ENCODE assay signal across 17 cellular contexts in genomic region chr4:136946307-136946907, GRCh38.
DNase-seq lines count a peak whose midpoint lies in the region; ATAC-seq and TF ChIP-seq lines count a peak whose summit lies in the region.
"Had no signal": no experiment of that assay in that cellular context is flagged by ENCODE, and none has a peak within 500 bp of the region (broad histone marks: within the 10 kb centered on the region; RNA-seq: fewer than 3 reads in every experiment).

No MANE protein-coding gene starts in this region.

- H3K4me1 ChIP-seq in endodermal cell (ENCODE audit: control insufficient read depth, insufficient read depth, low read length) (no peaks in the 10 kb centered on the region), spleen (no peaks in the 10 kb centered on the region)

- no peaks in the 10 kb centered on the region for H3K4me1 Mint-ChIP-seq in stimulated activated naive CD8-positive, alpha-beta T cell treated with anti-CD3 and anti-CD28 coated beads, Interleukin-15, amount 100 ng/mL, for 72 hours
- no peaks in the 10 kb centered on the region for H3K4me1 Mint-ChIP-seq in endodermal cell
- H3K4me1 Mint-ChIP-seq: B cell had no signal

- DNase-seq in stimulated activated naive CD8-positive, alpha-beta T cell treated with anti-CD3 and anti-CD28 coated beads, Interleukin-15, Interleukin-2, amounts not matched to agents 100 U/mL and 50 U/mL, for 24 hours: no peak
- DNase-seq in stimulated activated naive CD8-positive, alpha-beta T cell treated with anti-CD3 and anti-CD28 coated beads, Interleukin-15, amount 100 ng/mL, for 72 hours: no peak
- DNase-seq in endodermal cell (peak; percentile 54), spleen (peak; percentile 65), COR-L47 (lab: John Stamatoyannopoulos, UW) (no peak), NCI-H1436 (lab: John Stamatoyannopoulos, UW) (no peak)
- DNase-seq in stimulated activated CD4-positive, alpha-beta T cell treated with anti-CD3 and anti-CD28 coated beads, Interleukin-4, amount 100 ng/mL, for 24 hours: no peak
- DNase-seq: CD8-positive, alpha-beta T cell; DMS 273 treated with DMSO at 0.1 percent for 48 hours; DND-41; EL; HCEC 1CT; HFFc6; IMR-90 had no signal

- intact Hi-C loops in spleen (cut with DNase I; ENCODE audit: low total_unique reads): no loop called here

- no peak overlapping the region for H3K27ac ChIP-seq in endodermal cell (ENCODE audit: low read depth, low read length)
- H3K27ac ChIP-seq in spleen: no peak overlapping the region
- H3K27ac ChIP-seq: BLaER1 treated with 17β-estradiol and CSF1 and Interleukin-3, amounts not matched to agents 10 nM and 100 nM had no signal

- TF ChIP-seq CTCF in endodermal cell (conservative IDR thresholded peaks at IDR 0.05) (no peak), spleen (IDR thresholded peaks at IDR 0.05 in 8 of 11, conservative IDR thresholded peaks at IDR 0.05 in 3 of 11) (no peak)

- peaks cover 4 to 21% of the 10 kb centered on the region in 2 donors for H3K9me3 Mint-ChIP-seq in stimulated activated naive CD8-positive, alpha-beta T cell treated with anti-CD3 and anti-CD28 coated beads, Interleukin-15, amount 100 ng/mL, for 72 hours
- peaks cover 10% of the 10 kb centered on the region for H3K9me3 Mint-ChIP-seq in endodermal cell

- no peaks in the 10 kb centered on the region for H3K36me3 Mint-ChIP-seq in endodermal cell (ENCODE audit: low read depth)
- H3K36me3 Mint-ChIP-seq: CD8-positive, alpha-beta T cell had no signal

- H3K9ac ChIP-seq in endodermal cell (ENCODE audit: extremely low read depth, low read length, poor library complexity, severe bottlenecking): no peak overlapping the region
- H3K9ac ChIP-seq: BLaER1 treated with 17β-estradiol and CSF1 and Interleukin-3, amounts not matched to agents 10 nM and 100 nM had no signal

- no peak overlapping the region for H3K4me3 Mint-ChIP-seq in stimulated activated naive CD8-positive, alpha-beta T cell treated with anti-CD3 and anti-CD28 coated beads, Interleukin-15, amount 100 ng/mL, for 72 hours
- H3K4me3 Mint-ChIP-seq in endodermal cell: no peak overlapping the region
- H3K4me3 Mint-ChIP-seq: B cell; CD8-positive, alpha-beta T cell; HFFc6 had no signal

- H3K27me3 ChIP-seq in endodermal cell (ENCODE audit: control insufficient read depth, insufficient read depth, low read length, poor library complexity, severe bottlenecking) (no peaks in the 10 kb centered on the region), spleen (replicated peaks in 1 of 7) (no peaks in the 10 kb centered on the region)
- H3K27me3 ChIP-seq: BLaER1 treated with 17β-estradiol and CSF1 and Interleukin-3, amounts not matched to agents 10 nM and 100 nM had no signal

- WGBS in endodermal cell (ENCODE audit: insufficient coverage in 1 of 2, insufficient read length in 1 of 2), 2 experiments: 92 to 100% methylated on average over 3 to 9 of the region's 9 CpGs
- 85 to 95% (median 89%) methylated on average over 6 to 9 of the region's 9 CpGs for WGBS in spleen, 5 donors

- H3K4me3 ChIP-seq in endodermal cell (ENCODE audit: low read length) (no peak overlapping the region), spleen (no peak overlapping the region)
- H3K4me3 ChIP-seq: BLaER1 treated with 17β-estradiol and CSF1 and Interleukin-3, amounts not matched to agents 10 nM and 100 nM; GM12878 had no signal

- H3K36me3 ChIP-seq in endodermal cell (ENCODE audit: control insufficient read depth, insufficient read depth, low read length) (no peaks in the 10 kb centered on the region), spleen (no peaks in the 10 kb centered on the region)
- H3K36me3 ChIP-seq: BLaER1 treated with 17β-estradiol and CSF1 and Interleukin-3, amounts not matched to agents 10 nM and 100 nM had no signal

- no peak for TF ChIP-seq POLR2A in spleen (IDR thresholded peaks at IDR 0.05)

- no peak overlapping the region for H3K27ac Mint-ChIP-seq in stimulated activated naive CD8-positive, alpha-beta T cell treated with anti-CD3 and anti-CD28 coated beads, Interleukin-15, amount 100 ng/mL, for 72 hours
- H3K27ac Mint-ChIP-seq in endodermal cell: no peak overlapping the region
- H3K27ac Mint-ChIP-seq: B cell; CD8-positive, alpha-beta T cell; HFFc6 had no signal

- H3K27me3 Mint-ChIP-seq in stimulated activated naive CD8-positive, alpha-beta T cell treated with anti-CD3 and anti-CD28 coated beads, Interleukin-15, amount 100 ng/mL, for 72 hours: no peaks in the 10 kb centered on the region
- H3K27me3 Mint-ChIP-seq in endodermal cell (ENCODE audit: insufficient read depth): no peaks in the 10 kb centered on the region
- H3K27me3 Mint-ChIP-seq: B cell had no signal

- no peaks in the 10 kb centered on the region for H3K9me3 ChIP-seq in endodermal cell (ENCODE audit: control insufficient read depth, low read length)
- H3K9me3 ChIP-seq in spleen: peaks cover 0 to 18% (median 5%) of the 10 kb centered on the region in 8 donors

- peak; percentile 40 for ATAC-seq in stimulated activated naive CD8-positive, alpha-beta T cell treated with anti-CD3 and anti-CD28 coated beads, Interleukin-15, Interleukin-2, amounts not matched to agents 100 U/mL and 50 U/mL, for 24 hours
- no peak for ATAC-seq in stimulated activated naive CD8-positive, alpha-beta T cell treated with anti-CD3 and anti-CD28 coated beads, Interleukin-15, amount 100 ng/mL, for 72 hours
- ATAC-seq: CD8-positive, alpha-beta T cell; GM12878 had no signal

Comparison
In these comparisons a context has a peak if more than half of its experiments do, and no peak if none do; other contexts are left out.
1. DNase-seq: peak in endodermal cell (single experiment) and spleen (single experiment); none in stimulated activated naive CD8-positive, alpha-beta T cell treated with anti-CD3 and anti-CD28 coated beads, Interleukin-15, Interleukin-2, amounts not matched to agents 100 U/mL and 50 U/mL, for 24 hours (single experiment), stimulated activated naive CD8-positive, alpha-beta T cell treated with anti-CD3 and anti-CD28 coated beads, Interleukin-15, amount 100 ng/mL, for 72 hours (0 of 2), COR-L47 (single experiment), NCI-H1436 (single experiment) and stimulated activated CD4-positive, alpha-beta T cell treated with anti-CD3 and anti-CD28 coated beads, Interleukin-4, amount 100 ng/mL, for 24 hours (single experiment).